ENCODE assay signal across 29 cellular contexts in the genomic region with DNA sequence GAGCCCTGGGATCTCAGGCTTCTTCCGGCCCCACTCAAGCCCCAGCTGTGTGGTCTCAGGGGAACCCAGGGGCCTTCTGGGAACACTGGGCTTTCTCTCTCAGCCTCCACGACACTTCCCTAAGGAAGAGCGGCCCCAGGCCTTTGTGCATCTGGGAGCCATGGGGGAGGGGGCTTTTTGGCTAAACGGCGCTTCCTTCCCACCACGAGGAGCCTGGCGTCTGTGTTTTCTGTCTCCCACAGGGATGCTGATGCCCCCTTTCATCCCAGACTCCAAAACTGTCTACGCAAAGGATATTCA. TPM values are rescaled to one million over a fixed set of nuclear protein-coding genes. Genes with fewer than 3 reads are reported as not detected.
"Had no signal": no experiment of that assay in that cellular context is flagged by ENCODE, and none has a peak within 500 bp of the region (broad histone marks: within the 10 kb centered on the region; RNA-seq: fewer than 3 reads in every experiment).

No MANE protein-coding gene starts in this region.

- ATAC-seq: activated CD8-positive, alpha-beta T cell treated with anti-CD3 and anti-CD28 coated beads for 36 hours; activated naive CD8-positive, alpha-beta T cell treated with anti-CD3 and anti-CD28 coated beads, Interleukin-2, amount 50 U/mL, for 24 hours; activated T-cell treated with anti-CD3 and anti-CD28 coated beads, Interleukin-2, amount 50 U/mL, for 4 hours; activated T-cell treated with anti-CD3 and anti-CD28 coated beads, Interleukin-2, amount 50 U/mL, for 72 hours; activated T-helper 17 cell treated with anti-CD3 and anti-CD28 coated beads, Interleukin-2, amount 50 U/mL, for 72 hours had no signal

- H3K9me3 ChIP-seq: ascending aorta had no signal

- H3K36me3 ChIP-seq: ascending aorta, cardiac muscle cell had no signal

- H3K4me1 ChIP-seq: ascending aorta had no signal

- H3K27ac ChIP-seq: ascending aorta, cardiac muscle cell, VCaP had no signal

- H3K4me3 ChIP-seq: ascending aorta, cardiac muscle cell had no signal

- H3K27me3 ChIP-seq: cardiac muscle cell had no signal

- DNase-seq: activated B cell treated with CpG ODN at 0.5 μM for 24 hours; activated CD4-positive, alpha-beta memory T cell treated with anti-CD3 and anti-CD28 coated beads for 36 hours; activated CD4-positive, alpha-beta T cell treated with anti-CD3 and anti-CD28 coated beads for 4 hours; activated CD4-positive, alpha-beta T cell treated with anti-CD3 and anti-CD28 coated beads, Interleukin-2, amount 10 ng/mL, durations not matched to agents 24 days and 14 days; activated CD4-positive, alpha-beta T cell treated with anti-CD3 and anti-CD28 coated beads, Interleukin-2, amount 50 U/mL, for 1 hour; activated CD4-positive, alpha-beta T cell treated with anti-CD3 and anti-CD28 coated beads, Interleukin-2, amount 50 U/mL, for 4 hours; activated CD4-positive, CD25-positive, alpha-beta regulatory T cell treated with anti-CD3 and anti-CD28 coated beads, Interleukin-2, amount 50 U/mL, for 72 hours; activated CD8-positive, alpha-beta memory T cell treated with anti-CD3 and anti-CD28 coated beads, Interleukin-2, amount 50 U/mL, for 4 hours; activated CD8-positive, alpha-beta T cell treated with anti-CD3 and anti-CD28 coated beads for 36 hours; activated effector memory CD4-positive, alpha-beta T cell treated with anti-CD3 and anti-CD28 coated beads, Interleukin-2, amount 50 U/mL, for 16 hours; activated naive CD4-positive, alpha-beta T cell treated with anti-CD3 and anti-CD28 coated beads, Interleukin-2, amount 10 ng/mL, durations not matched to agents 7 days and 5 days; activated naive CD4-positive, alpha-beta T cell treated with Interleukin-2 at 50 U/mL for 16 hours; activated naive CD8-positive, alpha-beta T cell treated with anti-CD3 and anti-CD28 coated beads, Interleukin-2, amount 10 ng/mL, durations not matched to agents 7 days and 5 days; activated naive CD8-positive, alpha-beta T cell treated with anti-CD3 and anti-CD28 coated beads, Interleukin-2, amount 50 U/mL, for 24 hours; activated T-cell treated with anti-CD3 and anti-CD28 coated beads for 4 hours; activated T-cell treated with anti-CD3 and anti-CD28 coated beads, Interleukin-2, amount 50 U/mL, for 1 hour; activated T-cell treated with anti-CD3 and anti-CD28 coated beads, Interleukin-2, amount 50 U/mL, for 4 hours; activated T-cell treated with anti-CD3 and anti-CD28 coated beads, Interleukin-2, amount 50 U/mL, for 72 hours; amygdala; anterior cingulate cortex; caudate nucleus; cerebellar nuclear complex; T-helper 1 cell; T-helper 2 cell; T-helper 9 cell had no signal

RNA-seq across cellular contexts. Expression of a gene that starts 24.2 kb away (rescaled TPM):
- total RNA-seq: cardiac muscle cell had no signal
